16 cellular contexts compared by ENCODE assay signal in the genomic region with DNA sequence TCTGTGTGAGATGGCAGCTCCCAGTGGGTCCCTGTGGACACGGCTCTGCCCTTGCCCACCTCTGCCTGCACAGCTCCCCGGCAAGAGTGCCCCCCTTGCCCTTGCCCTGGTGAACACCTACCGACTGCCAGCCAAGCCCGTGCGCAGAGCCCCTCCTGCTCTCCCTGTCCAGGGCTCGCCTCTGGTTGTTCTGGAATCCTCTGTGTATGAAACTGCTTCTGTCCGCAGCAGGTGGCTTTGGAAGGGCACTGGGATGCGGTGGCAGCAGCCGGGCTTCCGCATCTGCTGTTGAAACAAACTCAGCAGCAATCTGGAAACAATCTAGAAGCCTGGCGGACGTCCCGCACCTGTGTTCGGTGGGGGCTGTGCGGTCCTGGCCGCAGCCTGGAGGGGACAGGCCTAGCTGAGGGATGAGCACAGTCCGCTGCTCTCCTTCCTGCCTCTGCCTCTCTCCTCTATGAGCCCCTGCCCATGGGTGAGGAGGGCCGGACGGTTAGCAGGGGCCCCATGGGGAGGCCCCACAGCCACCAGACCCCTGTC. TPM values are rescaled to one million over a fixed set of nuclear protein-coding genes. Genes with fewer than 3 reads are reported as not detected.
DNase-seq lines count a peak whose midpoint lies in the region; ATAC-seq and TF ChIP-seq lines count a peak whose summit lies in the region.
"Had no signal": no experiment of that assay in that cellular context is flagged by ENCODE, and none has a peak within 500 bp of the region (broad histone marks: within the 10 kb centered on the region; RNA-seq: fewer than 3 reads in every experiment).

No MANE protein-coding gene starts in this region.

- intact Hi-C loops in psoas muscle (cut with DNase I): no loop called here

- peak in 1 of 2 experiments; percentile 59; a peak in 2 of 4 replicates for TF ChIP-seq EP300 in SK-N-SH (IDR thresholded peaks at IDR 0.05; ENCODE audit: borderline replicate concordance in 1 of 2, low read depth in 1 of 2, low read length in 1 of 2)
- TF ChIP-seq EP300 in tibial nerve (IDR thresholded peaks at IDR 0.05): no peak

- no peak for TF ChIP-seq RAD21 in SK-N-SH (IDR thresholded peaks at IDR 0.05; ENCODE audit: low read length)

- H3K4me3 ChIP-seq in SK-N-SH (ENCODE audit: low read depth in 2 of 2, low read length in 1 of 2) (no peak overlapping the region), right atrium auricular region (no peak overlapping the region), psoas muscle (no peak overlapping the region), tibial nerve (no peak overlapping the region), GM23338 (no peak overlapping the region)
- H3K4me3 ChIP-seq: GM23248 had no signal

- H2AFZ ChIP-seq in SK-N-SH (ENCODE audit: low read depth) (no peak overlapping the region), GM23338 (no peak overlapping the region)

- no peak for TF ChIP-seq POLR2A in tibial nerve (IDR thresholded peaks at IDR 0.05)

- H3K9me3 ChIP-seq in SK-N-SH (no peaks in the 10 kb centered on the region), right atrium auricular region (no peaks in the 10 kb centered on the region), psoas muscle (no peaks in the 10 kb centered on the region), tibial nerve (no peaks in the 10 kb centered on the region)

- POLR2A ChIA-PET in SK-N-SH (lab: Yijun Ruan, JAX): interaction anchor here (0.6 kb wide), 1 partner anchor 267 kb away, joined by 4 read pairs; no protein-coding TSS in a partner anchor

- H3K27me3 Mint-ChIP-seq in GM23338 (ENCODE audit: insufficient read depth, low read depth, poor library complexity): peaks cover 12% of the 10 kb centered on the region

- no peaks in the 10 kb centered on the region for H3K9me2 ChIP-seq in SK-N-SH
- H3K9me2 ChIP-seq in GM23338 (ENCODE audit: insufficient read depth): no peaks in the 10 kb centered on the region

- no peaks in the 10 kb centered on the region for H3K36me3 Mint-ChIP-seq in GM23338 (ENCODE audit: low read depth)
- H3K36me3 Mint-ChIP-seq: activated naive CD8-positive, alpha-beta T cell; IgD-negative memory B cell; T-cell had no signal

- H4K20me1 ChIP-seq in SK-N-SH (ENCODE audit: insufficient read depth): no peaks in the 10 kb centered on the region
- no peaks in the 10 kb centered on the region for H4K20me1 ChIP-seq in GM23338 (replicated peaks; ENCODE audit: insufficient read depth)

- H3K27me3 ChIP-seq in SK-N-SH (ENCODE audit: insufficient read depth): no peaks in the 10 kb centered on the region
- H3K27me3 ChIP-seq in right atrium auricular region: no peaks in the 10 kb centered on the region
- H3K27me3 ChIP-seq in psoas muscle (ENCODE audit: insufficient read depth in 3 of 3, low read length in 2 of 3): no peaks in the 10 kb centered on the region
- H3K27me3 ChIP-seq in tibial nerve: no peaks in the 10 kb centered on the region
- H3K27me3 ChIP-seq in GM23338 (ENCODE audit: insufficient read depth): no peaks in the 10 kb centered on the region

- H3K4me1 ChIP-seq in SK-N-SH (ENCODE audit: control insufficient read depth in 1 of 2, insufficient read depth in 2 of 2, low read depth in 1 of 2, low read length in 1 of 2) (peaks cover 6 to 55% of the 10 kb centered on the region in 2 experiments; a peak in 2 of 4 replicates), right atrium auricular region (peaks cover 0 to 40% of the 10 kb centered on the region in 2 donors), psoas muscle (peaks cover 22% of the 10 kb centered on the region), tibial nerve (peaks cover 0 to 43% (median 22%) of the 10 kb centered on the region in 4 donors), GM23338 (ENCODE audit: insufficient read depth) (no peaks in the 10 kb centered on the region)

- ATAC-seq in psoas muscle (peak; percentile 27 to 55 (median 45)), GM23338 (no peak)
- ATAC-seq: activated CD8-positive, alpha-beta T cell treated with anti-CD3 and anti-CD28 coated beads for 36 hours; T-cell had no signal

- no peak overlapping the region for H3K9ac ChIP-seq in SK-N-SH
- H3K9ac ChIP-seq: GM23248 had no signal

- no peak overlapping the region for H3K27ac Mint-ChIP-seq in GM23338
- H3K27ac Mint-ChIP-seq: activated CD8-positive, alpha-beta T cell treated with anti-CD3 and anti-CD28 coated beads for 36 hours; activated naive CD8-positive, alpha-beta T cell; IgD-negative memory B cell; T-cell had no signal

- H3K79me2 ChIP-seq in SK-N-SH (ENCODE audit: insufficient read depth) (no peaks in the 10 kb centered on the region), GM23338 (replicated peaks; ENCODE audit: insufficient read depth) (no peaks in the 10 kb centered on the region)

- CTCF ChIA-PET in SK-N-SH (lab: Yijun Ruan, JAX): interaction anchor here (0.8 to 5.9 kb wide), 7 partner anchors 9 to 196 kb away, joined by 3 to 58 read pairs (median 5); no protein-coding TSS in a partner anchor

- H3K4me2 ChIP-seq in SK-N-SH (peak overlapping the region; percentile 47; the same call in 1 of the 2 replicates), GM23338 (no peak overlapping the region)

- H3K4me3 Mint-ChIP-seq in GM23338: no peak overlapping the region
- H3K4me3 Mint-ChIP-seq: activated CD8-positive, alpha-beta T cell treated with anti-CD3 and anti-CD28 coated beads for 36 hours; activated naive CD8-positive, alpha-beta T cell; T-cell had no signal

- peaks cover 5% of the 10 kb centered on the region for H3F3A ChIP-seq in SK-N-SH (replicated peaks; ENCODE audit: insufficient read depth)
- no peaks in the 10 kb centered on the region for H3F3A ChIP-seq in GM23338 (replicated peaks; ENCODE audit: low read depth)

- H3K4me1 Mint-ChIP-seq in GM23338: peaks cover 3% of the 10 kb centered on the region; the same call in 1 of the 3 replicates
- H3K4me1 Mint-ChIP-seq: IgD-negative memory B cell had no signal

- DNase-seq in SK-N-SH (peak; percentile 67), right atrium auricular region (ENCODE audit: low spot score) (no peak), psoas muscle (no peak), tibial nerve (ENCODE audit: low spot score in 2 of 2) (no peak), cerebellar nuclear complex (lab: John Stamatoyannopoulos, UW) (no peak), cortex of kidney (lab: John Stamatoyannopoulos, UW) (no peak), GM23338 (ENCODE audit: low spot score) (no peak)
- DNase-seq: activated CD8-positive, alpha-beta T cell treated with anti-CD3 and anti-CD28 coated beads for 36 hours; activated T-cell treated with anti-CD3 and anti-CD28 coated beads, Interleukin-2, amount 50 U/mL, for 48 hours; NCI-H187 treated with DMSO at 0.1 percent for 48 hours; NCI-H446 treated with DMSO at 0.1 percent for 48 hours; stimulated activated naive CD4-positive, alpha-beta T cell; T-cell had no signal

- H3K36me3 ChIP-seq in SK-N-SH (replicated peaks in 1 of 2; ENCODE audit: control insufficient read depth in 1 of 2, insufficient read depth in 2 of 2, low read length in 1 of 2) (no peaks in the 10 kb centered on the region), right atrium auricular region (no peaks in the 10 kb centered on the region), psoas muscle (ENCODE audit: insufficient read depth in 1 of 2, low read depth in 1 of 2) (no peaks in the 10 kb centered on the region), tibial nerve (no peaks in the 10 kb centered on the region), GM23338 (ENCODE audit: insufficient read depth) (no peaks in the 10 kb centered on the region)

- H3K9me3 Mint-ChIP-seq in GM23338: peaks cover 6% of the 10 kb centered on the region; the same call in 1 of the 3 replicates
- H3K9me3 Mint-ChIP-seq: activated CD8-positive, alpha-beta T cell treated with anti-CD3 and anti-CD28 coated beads for 36 hours; IgD-negative memory B cell; T-cell had no signal

- 80% methylated on average over 13 of the region's 19 CpGs for WGBS in SK-N-SH (ENCODE audit: low lambda C conversion rate)
- whole genome bisulfite sequencing in psoas muscle, 3 donors: 33 to 34% (median 34%) methylated on average over 19 of the region's 19 CpGs
- WGBS in tibial nerve, 2 donors: 86 to 90% methylated on average over 7 to 17 of the region's 19 CpGs

- H3K27ac ChIP-seq in SK-N-SH (ENCODE audit: low read depth in 2 of 2, low read length in 1 of 2) (peak overlapping the region in 1 of 2 experiments; percentile 90; a peak in 2 of 4 replicates), right atrium auricular region (peak overlapping the region; percentile 68 to 92), psoas muscle (peak overlapping the region; percentile 54), tibial nerve (peak overlapping the region; percentile 31 to 74 (median 54)), GM23338 (ENCODE audit: low read depth) (no peak overlapping the region)
- H3K27ac ChIP-seq: GM23248 had no signal

- TF ChIP-seq CTCF in SK-N-SH (IDR thresholded peaks at IDR 0.05): no peak
- TF ChIP-seq CTCF in right atrium auricular region (IDR thresholded peaks at IDR 0.05): no peak
- TF ChIP-seq CTCF in psoas muscle (IDR thresholded peaks at IDR 0.05): no peak
- TF ChIP-seq CTCF in tibial nerve (IDR thresholded peaks at IDR 0.05): no peak
- TF ChIP-seq CTCF in GM23338 (conservative IDR thresholded peaks at IDR 0.05; ENCODE audit: low read depth in 2 of 2): no peak

RNA-seq across cellular contexts. Expression of gene KLF11, which starts 34.0 kb away (rescaled TPM):
- 9.5 TPM in 2 replicates for polyA plus RNA-seq in SK-N-SH (2012; rRNA removed)
- polyA plus RNA-seq in SK-N-SH (2012; cell fraction: cytosol; rRNA removed): 8.3 and 8.8 TPM in 2 replicates
- 9.5 and 11.9 TPM in 2 replicates for polyA plus RNA-seq in SK-N-SH (2012; cell fraction: nucleus; rRNA removed)
- 10 to 100 TPM; 18.8 to 30.6 TPM for total RNA-seq in right atrium auricular region
- total RNA-seq in psoas muscle: 10 to 100 TPM; 10.6 to 27.0 (median 17.3) TPM
- 10 to 100 TPM in 1 of 3 donors, 1 to 10 TPM in 2; 7.0 to 11.8 (median 9.6) TPM for polyA plus RNA-seq in psoas muscle
- total RNA-seq in tibial nerve: 10 to 100 TPM; 17.1 to 23.7 (median 20.9) TPM
- 5.1 and 5.6 TPM in 2 replicates for total RNA-seq in GM23338 (2014; rRNA removed; shearing (Covaris generic))
- 1.4 and 1.6 TPM in 2 replicates for polyA plus RNA-seq in GM23338 (2016; fragmentation: Nextera tagmentation; extraction: Ambion mirVana)

RNA-seq across cellular contexts. Expression of gene GRHL1, which starts 57.8 kb away (rescaled TPM):
- 1.0 and 1.6 TPM in 2 replicates for polyA plus RNA-seq in SK-N-SH (2012; rRNA removed)
- polyA plus RNA-seq in SK-N-SH (2012; cell fraction: cytosol; rRNA removed): 0.75 and 1.0 TPM in 2 replicates
- 2.5 and 4.3 TPM in 2 replicates for polyA plus RNA-seq in SK-N-SH (2012; cell fraction: nucleus; rRNA removed)
- 1 to 10 TPM; 1.3 to 3.2 TPM for total RNA-seq in right atrium auricular region
- 1 to 10 TPM in 2 of 4 donors, under 1 TPM in 2; 0.53 to 1.2 (median 1.1) TPM for total RNA-seq in psoas muscle
- under 1 TPM; 0.38 to 0.63 (median 0.52) TPM for polyA plus RNA-seq in psoas muscle
- total RNA-seq in tibial nerve: 1 to 10 TPM in 2 of 4 donors, under 1 TPM in 1, not detected in 1; 0.66 to 4.2 (median 2.3) TPM
- total RNA-seq in GM23338 (2014; rRNA removed; shearing (Covaris generic)): 2.5 and 4.2 TPM in 2 replicates
- polyA plus RNA-seq in GM23338 (2016; fragmentation: Nextera tagmentation; extraction: Ambion mirVana): 2.8 and 2.9 TPM in 2 replicates
